ENCODE assay signal across 8 cellular contexts in the genomic region with DNA sequence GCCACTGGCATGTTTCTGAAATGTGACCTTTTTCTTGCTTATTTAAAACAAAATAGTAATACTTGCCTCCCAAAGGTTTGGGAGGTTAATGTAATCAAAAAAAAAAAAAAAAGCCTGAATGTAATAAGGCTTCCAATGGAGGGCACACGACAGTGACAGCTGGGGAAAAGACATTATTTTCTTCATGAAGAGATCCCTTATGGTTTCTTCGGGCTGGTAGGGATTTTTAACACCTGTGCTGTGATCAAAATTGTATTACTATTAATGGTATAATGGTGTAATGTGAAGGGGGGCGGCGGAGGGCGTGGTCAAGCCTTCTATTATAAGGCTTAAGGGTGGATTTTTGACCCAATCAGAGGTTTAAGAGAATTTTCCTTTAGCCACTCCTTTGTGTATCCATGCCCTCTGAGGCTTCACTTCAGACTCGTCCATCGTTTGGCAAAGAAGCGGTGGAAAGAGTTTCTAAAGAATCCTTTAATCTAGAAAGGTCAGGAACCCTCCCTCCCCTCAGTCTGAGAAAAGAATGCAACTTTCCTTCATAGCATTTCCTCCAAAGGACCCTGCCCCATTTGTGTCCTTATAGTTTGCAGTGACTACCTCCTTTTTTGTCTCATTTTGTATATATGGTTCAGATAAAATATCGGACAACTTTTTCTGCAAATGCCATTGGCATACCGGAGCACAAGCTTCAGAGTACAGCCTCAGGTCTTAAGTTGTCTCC.
DNase-seq lines count a peak whose midpoint lies in the region; ATAC-seq and TF ChIP-seq lines count a peak whose summit lies in the region.

No MANE protein-coding gene starts in this region.

- no peaks in the 10 kb centered on the region for H3K9me2 ChIP-seq in neural cell (ENCODE audit: insufficient read depth, low read length)

- peak; percentile 23 for TF ChIP-seq RAD21 in neural cell (conservative IDR thresholded peaks at IDR 0.05)

- H3K9ac ChIP-seq in neural cell (ENCODE audit: low read length), result peak overlapping the region; percentile 98

- H3K36me3 ChIP-seq in neural cell (ENCODE audit: insufficient read depth, low read length), result no peaks in the 10 kb centered on the region

- peaks cover 24% of the 10 kb centered on the region for H3K79me2 ChIP-seq in neural cell (replicated peaks; ENCODE audit: insufficient read depth, low read length)

- no peaks in the 10 kb centered on the region for H4K20me1 ChIP-seq in neural cell (ENCODE audit: insufficient read depth)

- TF ChIP-seq CTCF in neural cell (IDR thresholded peaks at IDR 0.05; ENCODE audit: poor library complexity, severe bottlenecking), result no peak

- no peak overlapping the region for H2AFZ ChIP-seq in neural cell (ENCODE audit: low read depth, low read length)

- peak overlapping the region; percentile 90 for H3K4me2 ChIP-seq in neural cell (ENCODE audit: low read length)

- ATAC-seq in GM18909 (IDR thresholded peaks at IDR 0.05; ENCODE audit: poor library complexity, unreplicated experiment) (peak; percentile 13), GM21381 (IDR thresholded peaks at IDR 0.05; ENCODE audit: unreplicated experiment) (no peak), GM18870 (IDR thresholded peaks at IDR 0.05; ENCODE audit: unreplicated experiment) (no peak)

- peak overlapping the region; percentile 100 for H3K27ac ChIP-seq in neural cell (ENCODE audit: low read length)

- peak overlapping the region; percentile 69 for H3K4me3 ChIP-seq in neural cell (ENCODE audit: low read length)

- TF ChIP-seq EP300 in neural cell (conservative IDR thresholded peaks at IDR 0.05; ENCODE audit: poor library complexity, severe bottlenecking), result no peak

- H3K9me3 ChIP-seq in neural cell (ENCODE audit: low read length), result no peaks in the 10 kb centered on the region

- no peaks in the 10 kb centered on the region for H3K27me3 ChIP-seq in neural cell (ENCODE audit: insufficient read depth, low read depth, low read length)

- peaks cover 6% of the 10 kb centered on the region for H3F3A ChIP-seq in neural cell (ENCODE audit: insufficient read depth, low read length, poor library complexity, severe bottlenecking)

- DNase-seq in AG08395 (ENCODE audit: low spot score), result peak; percentile 34
- DNase-seq in NCI-H2227 (lab: John Stamatoyannopoulos, UW; ENCODE audit: unreplicated experiment), result peak; percentile 78
- peak; percentile 71 to 77 for DNase-seq in activated CD4-positive, alpha-beta T cell treated with anti-CD3 and anti-CD28 coated beads, Interleukin-2, amount 50 U/mL, for 48 hours
- peak; percentile 66 for DNase-seq in fibroblast of peridontal ligament (ENCODE audit: extremely low read depth)

TF ChIP-seq in neural cell, 6 proteins besides CTCF, POLR2A, EP300 and RAD21:
- TF ChIP-seq SMC3 (conservative IDR thresholded peaks at IDR 0.05; ENCODE audit: poor library complexity) (peak; percentile 34), MXI1 (conservative IDR thresholded peaks at IDR 0.05; ENCODE audit: poor library complexity, severe bottlenecking) (no peak), POLR2AphosphoS5 (IDR thresholded peaks at IDR 0.05) (peak; percentile 59), EZH2 (IDR thresholded peaks at IDR 0.05; ENCODE audit: borderline replicate concordance, insufficient read depth, low read length, poor library complexity, severe bottlenecking) (no peak), TAF1 (IDR thresholded peaks at IDR 0.05; ENCODE audit: low read depth) (no peak)
- TF ChIP-seq, protein P1, sequence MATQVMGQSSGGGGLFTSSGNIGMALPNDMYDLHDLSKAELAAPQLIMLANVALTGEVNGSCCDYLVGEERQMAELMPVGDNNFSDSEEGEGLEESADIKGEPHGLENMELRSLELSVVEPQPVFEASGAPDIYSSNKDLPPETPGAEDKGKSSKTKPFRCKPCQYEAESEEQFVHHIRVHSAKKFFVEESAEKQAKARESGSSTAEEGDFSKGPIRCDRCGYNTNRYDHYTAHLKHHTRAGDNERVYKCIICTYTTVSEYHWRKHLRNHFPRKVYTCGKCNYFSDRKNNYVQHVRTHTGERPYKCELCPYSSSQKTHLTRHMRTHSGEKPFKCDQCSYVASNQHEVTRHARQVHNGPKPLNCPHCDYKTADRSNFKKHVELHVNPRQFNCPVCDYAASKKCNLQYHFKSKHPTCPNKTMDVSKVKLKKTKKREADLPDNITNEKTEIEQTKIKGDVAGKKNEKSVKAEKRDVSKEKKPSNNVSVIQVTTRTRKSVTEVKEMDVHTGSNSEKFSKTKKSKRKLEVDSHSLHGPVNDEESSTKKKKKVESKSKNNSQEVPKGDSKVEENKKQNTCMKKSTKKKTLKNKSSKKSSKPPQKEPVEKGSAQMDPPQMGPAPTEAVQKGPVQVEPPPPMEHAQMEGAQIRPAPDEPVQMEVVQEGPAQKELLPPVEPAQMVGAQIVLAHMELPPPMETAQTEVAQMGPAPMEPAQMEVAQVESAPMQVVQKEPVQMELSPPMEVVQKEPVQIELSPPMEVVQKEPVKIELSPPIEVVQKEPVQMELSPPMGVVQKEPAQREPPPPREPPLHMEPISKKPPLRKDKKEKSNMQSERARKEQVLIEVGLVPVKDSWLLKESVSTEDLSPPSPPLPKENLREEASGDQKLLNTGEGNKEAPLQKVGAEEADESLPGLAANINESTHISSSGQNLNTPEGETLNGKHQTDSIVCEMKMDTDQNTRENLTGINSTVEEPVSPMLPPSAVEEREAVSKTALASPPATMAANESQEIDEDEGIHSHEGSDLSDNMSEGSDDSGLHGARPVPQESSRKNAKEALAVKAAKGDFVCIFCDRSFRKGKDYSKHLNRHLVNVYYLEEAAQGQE (IDR thresholded peaks at IDR 0.05; ENCODE audit: borderline replicate concordance), result no peak
